Comparison of ENCODE assay signal across 3 cellular contexts in genomic region chr5:138580777-138581176, GRCh38.
TF ChIP-seq lines count a peak whose summit lies in the region.

No MANE protein-coding gene starts in this region.

TF ChIP-seq in HEK293, 187 proteins besides CTCF, POLR2A, EP300 and RAD21 (continued from another document):
- TF ChIP-seq PRDM4 (tag by site-specific recombination; IDR thresholded peaks at IDR 0.05), result no peak
TF ChIP-seq in HEK293: peak in this region for 1.

TF ChIP-seq in HEK293T, 16 proteins besides CTCF, POLR2A, EP300 and RAD21 (continued from another document):
- peak; percentile 76 for TF ChIP-seq PKNOX1 (IDR thresholded peaks at IDR 0.05)
- no peak for TF ChIP-seq BHLHE40 (IDR thresholded peaks at IDR 0.05; ENCODE audit: borderline replicate concordance)

TF ChIP-seq in K562, 482 proteins besides CTCF, POLR2A, EP300 and RAD21:
- TF ChIP-seq, protein P1, sequence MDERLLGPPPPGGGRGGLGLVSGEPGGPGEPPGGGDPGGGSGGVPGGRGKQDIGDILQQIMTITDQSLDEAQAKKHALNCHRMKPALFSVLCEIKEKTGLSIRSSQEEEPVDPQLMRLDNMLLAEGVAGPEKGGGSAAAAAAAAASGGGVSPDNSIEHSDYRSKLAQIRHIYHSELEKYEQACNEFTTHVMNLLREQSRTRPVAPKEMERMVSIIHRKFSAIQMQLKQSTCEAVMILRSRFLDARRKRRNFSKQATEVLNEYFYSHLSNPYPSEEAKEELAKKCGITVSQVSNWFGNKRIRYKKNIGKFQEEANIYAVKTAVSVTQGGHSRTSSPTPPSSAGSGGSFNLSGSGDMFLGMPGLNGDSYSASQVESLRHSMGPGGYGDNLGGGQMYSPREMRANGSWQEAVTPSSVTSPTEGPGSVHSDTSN (CRISPR knock-in tag; IDR thresholded peaks at IDR 0.05; ENCODE audit: low read depth), result no peak
- TF ChIP-seq, protein P1 (tag; conservative IDR thresholded peaks at IDR 0.05; ENCODE audit: low read depth), result peak; percentile 77
- no peak for TF ChIP-seq MEF2A (IDR thresholded peaks at IDR 0.05; ENCODE audit: control insufficient read depth, low read depth, low read length)
- TF ChIP-seq MXI1 (IDR thresholded peaks at IDR 0.05; ENCODE audit: low read depth, low read length), result no peak
- no peak for TF ChIP-seq SRSF9 (IDR thresholded peaks at IDR 0.05; ENCODE audit: borderline replicate concordance, low read depth, low read length)
- TF ChIP-seq, protein P2, sequence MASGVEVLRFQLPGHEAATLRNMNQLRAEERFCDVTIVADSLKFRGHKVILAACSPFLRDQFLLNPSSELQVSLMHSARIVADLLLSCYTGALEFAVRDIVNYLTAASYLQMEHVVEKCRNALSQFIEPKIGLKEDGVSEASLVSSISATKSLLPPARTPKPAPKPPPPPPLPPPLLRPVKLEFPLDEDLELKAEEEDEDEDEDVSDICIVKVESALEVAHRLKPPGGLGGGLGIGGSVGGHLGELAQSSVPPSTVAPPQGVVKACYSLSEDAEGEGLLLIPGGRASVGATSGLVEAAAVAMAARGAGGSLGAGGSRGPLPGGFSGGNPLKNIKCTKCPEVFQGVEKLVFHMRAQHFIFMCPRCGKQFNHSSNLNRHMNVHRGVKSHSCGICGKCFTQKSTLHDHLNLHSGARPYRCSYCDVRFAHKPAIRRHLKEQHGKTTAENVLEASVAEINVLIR (CRISPR knock-in tag; IDR thresholded peaks at IDR 0.05), result no peak
- TF ChIP-seq, protein P3, sequence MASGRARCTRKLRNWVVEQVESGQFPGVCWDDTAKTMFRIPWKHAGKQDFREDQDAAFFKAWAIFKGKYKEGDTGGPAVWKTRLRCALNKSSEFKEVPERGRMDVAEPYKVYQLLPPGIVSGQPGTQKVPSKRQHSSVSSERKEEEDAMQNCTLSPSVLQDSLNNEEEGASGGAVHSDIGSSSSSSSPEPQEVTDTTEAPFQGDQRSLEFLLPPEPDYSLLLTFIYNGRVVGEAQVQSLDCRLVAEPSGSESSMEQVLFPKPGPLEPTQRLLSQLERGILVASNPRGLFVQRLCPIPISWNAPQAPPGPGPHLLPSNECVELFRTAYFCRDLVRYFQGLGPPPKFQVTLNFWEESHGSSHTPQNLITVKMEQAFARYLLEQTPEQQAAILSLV (tag; IDR thresholded peaks at IDR 0.05), result no peak
- TF ChIP-seq HIVEP1 (CRISPR knock-in tag; IDR thresholded peaks at IDR 0.05), result no peak
- TF ChIP-seq PHF8 (IDR thresholded peaks at IDR 0.05; ENCODE audit: borderline replicate concordance, low read length), result no peak
- TF ChIP-seq, protein P4, sequence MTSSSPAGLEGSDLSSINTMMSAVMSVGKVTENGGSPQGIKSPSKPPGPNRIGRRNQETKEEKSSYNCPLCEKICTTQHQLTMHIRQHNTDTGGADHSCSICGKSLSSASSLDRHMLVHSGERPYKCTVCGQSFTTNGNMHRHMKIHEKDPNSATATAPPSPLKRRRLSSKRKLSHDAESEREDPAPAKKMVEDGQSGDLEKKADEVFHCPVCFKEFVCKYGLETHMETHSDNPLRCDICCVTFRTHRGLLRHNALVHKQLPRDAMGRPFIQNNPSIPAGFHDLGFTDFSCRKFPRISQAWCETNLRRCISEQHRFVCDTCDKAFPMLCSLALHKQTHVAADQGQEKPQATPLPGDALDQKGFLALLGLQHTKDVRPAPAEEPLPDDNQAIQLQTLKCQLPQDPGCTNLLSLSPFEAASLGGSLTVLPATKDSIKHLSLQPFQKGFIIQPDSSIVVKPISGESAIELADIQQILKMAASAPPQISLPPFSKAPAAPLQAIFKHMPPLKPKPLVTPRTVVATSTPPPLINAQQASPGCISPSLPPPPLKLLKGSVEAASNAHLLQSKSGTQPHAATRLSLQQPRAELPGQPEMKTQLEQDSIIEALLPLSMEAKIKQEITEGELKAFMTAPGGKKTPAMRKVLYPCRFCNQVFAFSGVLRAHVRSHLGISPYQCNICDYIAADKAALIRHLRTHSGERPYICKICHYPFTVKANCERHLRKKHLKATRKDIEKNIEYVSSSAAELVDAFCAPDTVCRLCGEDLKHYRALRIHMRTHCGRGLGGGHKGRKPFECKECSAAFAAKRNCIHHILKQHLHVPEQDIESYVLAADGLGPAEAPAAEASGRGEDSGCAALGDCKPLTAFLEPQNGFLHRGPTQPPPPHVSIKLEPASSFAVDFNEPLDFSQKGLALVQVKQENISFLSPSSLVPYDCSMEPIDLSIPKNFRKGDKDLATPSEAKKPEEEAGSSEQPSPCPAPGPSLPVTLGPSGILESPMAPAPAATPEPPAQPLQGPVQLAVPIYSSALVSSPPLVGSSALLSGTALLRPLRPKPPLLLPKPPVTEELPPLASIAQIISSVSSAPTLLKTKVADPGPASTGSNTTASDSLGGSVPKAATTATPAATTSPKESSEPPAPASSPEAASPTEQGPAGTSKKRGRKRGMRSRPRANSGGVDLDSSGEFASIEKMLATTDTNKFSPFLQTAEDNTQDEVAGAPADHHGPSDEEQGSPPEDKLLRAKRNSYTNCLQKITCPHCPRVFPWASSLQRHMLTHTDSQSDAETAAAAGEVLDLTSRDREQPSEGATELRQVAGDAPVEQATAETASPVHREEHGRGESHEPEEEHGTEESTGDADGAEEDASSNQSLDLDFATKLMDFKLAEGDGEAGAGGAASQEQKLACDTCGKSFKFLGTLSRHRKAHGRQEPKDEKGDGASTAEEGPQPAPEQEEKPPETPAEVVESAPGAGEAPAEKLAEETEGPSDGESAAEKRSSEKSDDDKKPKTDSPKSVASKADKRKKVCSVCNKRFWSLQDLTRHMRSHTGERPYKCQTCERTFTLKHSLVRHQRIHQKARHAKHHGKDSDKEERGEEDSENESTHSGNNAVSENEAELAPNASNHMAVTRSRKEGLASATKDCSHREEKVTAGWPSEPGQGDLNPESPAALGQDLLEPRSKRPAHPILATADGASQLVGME (CRISPR knock-in tag; IDR thresholded peaks at IDR 0.05), result no peak
- TF ChIP-seq, protein P5, sequence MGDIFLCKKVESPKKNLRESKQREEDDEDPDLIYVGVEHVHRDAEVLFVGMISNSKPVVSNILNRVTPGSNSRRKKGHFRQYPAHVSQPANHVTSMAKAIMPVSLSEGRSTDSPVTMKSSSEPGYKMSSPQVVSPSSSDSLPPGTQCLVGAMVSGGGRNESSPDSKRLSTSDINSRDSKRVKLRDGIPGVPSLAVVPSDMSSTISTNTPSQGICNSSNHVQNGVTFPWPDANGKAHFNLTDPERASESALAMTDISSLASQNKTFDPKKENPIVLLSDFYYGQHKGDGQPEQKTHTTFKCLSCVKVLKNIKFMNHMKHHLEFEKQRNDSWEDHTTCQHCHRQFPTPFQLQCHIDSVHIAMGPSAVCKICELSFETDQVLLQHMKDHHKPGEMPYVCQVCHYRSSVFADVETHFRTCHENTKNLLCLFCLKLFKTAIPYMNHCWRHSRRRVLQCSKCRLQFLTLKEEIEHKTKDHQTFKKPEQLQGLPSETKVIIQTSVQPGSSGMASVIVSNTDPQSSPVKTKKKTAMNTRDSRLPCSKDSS (IDR thresholded peaks at IDR 0.05; ENCODE audit: low read depth, partially characterized antibody), result no peak
- peak; percentile 87 for TF ChIP-seq MEIS2 (IDR thresholded peaks at IDR 0.05; ENCODE audit: partially characterized antibody)
- peak; percentile 62 for TF ChIP-seq PKNOX1 (IDR thresholded peaks at IDR 0.05)
- TF ChIP-seq, protein P6, sequence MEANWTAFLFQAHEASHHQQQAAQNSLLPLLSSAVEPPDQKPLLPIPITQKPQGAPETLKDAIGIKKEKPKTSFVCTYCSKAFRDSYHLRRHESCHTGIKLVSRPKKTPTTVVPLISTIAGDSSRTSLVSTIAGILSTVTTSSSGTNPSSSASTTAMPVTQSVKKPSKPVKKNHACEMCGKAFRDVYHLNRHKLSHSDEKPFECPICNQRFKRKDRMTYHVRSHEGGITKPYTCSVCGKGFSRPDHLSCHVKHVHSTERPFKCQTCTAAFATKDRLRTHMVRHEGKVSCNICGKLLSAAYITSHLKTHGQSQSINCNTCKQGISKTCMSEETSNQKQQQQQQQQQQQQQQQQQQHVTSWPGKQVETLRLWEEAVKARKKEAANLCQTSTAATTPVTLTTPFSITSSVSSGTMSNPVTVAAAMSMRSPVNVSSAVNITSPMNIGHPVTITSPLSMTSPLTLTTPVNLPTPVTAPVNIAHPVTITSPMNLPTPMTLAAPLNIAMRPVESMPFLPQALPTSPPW (CRISPR knock-in tag; IDR thresholded peaks at IDR 0.05), result no peak
TF ChIP-seq in K562: peak in this region for 3.
